In genomic region chr13:111472559-111473460, GRCh38 we compare ENCODE assay signal across 11 cellular contexts.
"Had no signal": no experiment of that assay in that cellular context is flagged by ENCODE, and none has a peak within 500 bp of the region (broad histone marks: within the 10 kb centered on the region; RNA-seq: fewer than 3 reads in every experiment).

No MANE protein-coding gene starts in this region.

- H3K36me3 ChIP-seq: ascending aorta, esophagus muscularis mucosa, right lobe of liver, spleen, suprapubic skin, upper lobe of right lung, WERI-Rb-1 had no signal

- DNase-seq: activated CD8-positive, alpha-beta T cell treated with anti-CD3 and anti-CD28 coated beads for 36 hours; activated naive CD4-positive, alpha-beta T cell; mesendoderm; spleen; T-helper 17 cell; upper lobe of right lung; WERI-Rb-1 had no signal

- H3K4me1 ChIP-seq: ascending aorta, esophagus muscularis mucosa, right lobe of liver, upper lobe of right lung had no signal

- H3K27me3 ChIP-seq: ascending aorta, right lobe of liver had no signal

- H3K9me3 ChIP-seq: ascending aorta, esophagus muscularis mucosa, right lobe of liver, spleen, suprapubic skin, upper lobe of right lung had no signal

- ATAC-seq: activated CD8-positive, alpha-beta T cell treated with anti-CD3 and anti-CD28 coated beads for 36 hours; right lobe of liver; T-helper 17 cell; upper lobe of right lung had no signal

- H3K4me3 ChIP-seq: ascending aorta, esophagus muscularis mucosa, right lobe of liver, spleen, suprapubic skin, upper lobe of right lung had no signal

- H3K27ac ChIP-seq: ascending aorta, esophagus muscularis mucosa, right lobe of liver, spleen, suprapubic skin, upper lobe of right lung, WERI-Rb-1 had no signal
